In the genomic region with DNA sequence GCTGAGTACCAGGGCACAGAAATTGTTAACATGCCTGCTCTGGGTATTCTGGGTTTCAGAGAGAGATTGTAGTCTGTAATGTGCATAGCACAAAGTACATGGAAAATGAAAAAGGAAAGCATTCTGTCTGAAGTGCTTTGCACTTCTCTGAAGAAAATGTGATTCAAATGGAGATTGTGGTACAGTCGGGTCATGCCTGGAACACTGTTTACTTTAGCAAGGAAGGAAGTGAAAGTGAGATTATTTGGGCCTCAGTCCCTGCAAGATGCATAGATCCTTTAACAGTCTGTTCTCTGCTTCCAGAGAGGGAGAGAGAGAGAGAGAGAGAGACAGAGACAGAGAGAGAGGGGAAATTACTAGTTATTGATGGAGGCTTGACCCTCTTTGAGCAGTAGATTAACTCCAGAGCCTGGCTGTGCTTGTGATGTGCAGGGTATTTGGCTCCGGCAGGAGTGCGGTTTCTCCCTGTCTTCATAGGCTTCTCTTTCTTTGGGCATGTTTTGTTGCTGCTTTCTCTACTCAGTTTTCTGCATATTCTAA, we compare ENCODE assay signal across 22 cellular contexts. TPM values are rescaled to one million over a fixed set of nuclear protein-coding genes. Genes with fewer than 3 reads are reported as not detected.
DNase-seq lines count a peak whose midpoint lies in the region; ATAC-seq, FAIRE-seq and TF ChIP-seq lines count a peak whose summit lies in the region.
"Had no signal": no experiment of that assay in that cellular context is flagged by ENCODE, and none has a peak within 500 bp of the region (broad histone marks: within the 10 kb centered on the region; RNA-seq: fewer than 3 reads in every experiment).

No MANE protein-coding gene starts in this region.

- no peak for TF ChIP-seq POLR2A in H54 (IDR thresholded peaks at IDR 0.05; ENCODE audit: low read depth, low read length)

- FAIRE-seq in H54 (lab: Jason Lieb, UNC), result no peak
- FAIRE-seq: GM19239 had no signal

- peak; percentile 62 for ATAC-seq in GM18870 (IDR thresholded peaks at IDR 0.05; ENCODE audit: unreplicated experiment)
- ATAC-seq in HG02870 (IDR thresholded peaks at IDR 0.05; ENCODE audit: unreplicated experiment), result peak; percentile 66
- no peak for ATAC-seq in omental fat pad (ENCODE audit: low FRiP score)
- ATAC-seq: gastroesophageal sphincter, natural killer cell had no signal

- no peak for TF ChIP-seq CTCF in omental fat pad (IDR thresholded peaks at IDR 0.05)

- DNase-seq in Ammon's horn (ENCODE audit: low spot score) (peak; percentile 22), NAMALWA (ENCODE audit: low spot score) (peak; percentile 30), T1000 (lab: John Stamatoyannopoulos, UW) (no peak), NCI-H510A treated with DMSO at 0.1 percent for 48 hours (lab: John Stamatoyannopoulos, UW) (no peak), H54 (ENCODE audit: insufficient read length, low spot score) (no peak), omental fat pad (ENCODE audit: low spot score) (no peak)
- DNase-seq: activated CD4-positive, CD25-positive, alpha-beta regulatory T cell treated with anti-CD3 and anti-CD28 coated beads, Interleukin-2, amount 50 U/mL, for 72 hours; activated naive CD4-positive, alpha-beta T cell; CD8-positive, alpha-beta memory T cell; colonic mucosa; GM23248; mammary epithelial cell; natural killer cell; NCI-H2081 treated with DMSO at 0.1 percent for 48 hours; NCI-H82; uterus had no signal

RNA-seq across cellular contexts. Expression of gene VWC2, which starts 5.4 kb away (rescaled TPM):
- under 1 TPM in 3 of 4 donors, not detected in 1; under 0.01 to 0.16 (median 0.06) TPM for total RNA-seq in omental fat pad
- total RNA-seq: CD8-positive, alpha-beta memory T cell; GM23248; HT1080; mammary epithelial cell; natural killer cell; renal cortical epithelial cell had no signal

Comparison
In these comparisons a context has a peak if more than half of its experiments do, and no peak if none do; other contexts are left out.
1. DNase-seq: peak in Ammon's horn (single experiment) and NAMALWA (single experiment); none in T1000 (single experiment), NCI-H510A treated with DMSO at 0.1 percent for 48 hours (single experiment), H54 (single experiment) and omental fat pad (single experiment).